ENCODE assay signal across 8 cellular contexts in genomic region chr12:76878899-76879709, GRCh38. TPM values are rescaled to one million over a fixed set of nuclear protein-coding genes. Genes with fewer than 3 reads are reported as not detected.
DNase-seq lines count a peak whose midpoint lies in the region; TF ChIP-seq lines count a peak whose summit lies in the region.

Gene CSRP2 (minus strand): TSS chr12:76879019. CDS start chr12:76866260, 12,759 bp downstream.

- no peaks in the 10 kb centered on the region for H3K27me3 Mint-ChIP-seq in type B pancreatic cell

- peak within 1 kb of the TSS; percentile 93 for H3K27ac Mint-ChIP-seq in type B pancreatic cell

- H3K4me1 Mint-ChIP-seq in type B pancreatic cell (ENCODE audit: unreplicated experiment) = peaks cover 33% of the 10 kb centered on the region

- no peak for TF ChIP-seq CTCF in GM06990 (IDR thresholded peaks at IDR 0.05; ENCODE audit: insufficient read depth, low read length, poor library complexity, severe bottlenecking)
- TF ChIP-seq CTCF in HEK293 (tag by site-specific recombination; IDR thresholded peaks at IDR 0.05) = peak; percentile 8; the same call in 1 of the 2 replicates
- TF ChIP-seq CTCF in parathyroid adenoma (IDR thresholded peaks at IDR 0.05) = no peak
- peak; percentile 74 for TF ChIP-seq CTCF in type B pancreatic cell (conservative IDR thresholded peaks at IDR 0.05)

- POLR2A ChIA-PET in HEK293 (lab: Yijun Ruan, JAX) = interaction anchor here (0.5 to 1.5 kb wide), 14 partner anchors 9 to 592 kb away, joined by 3 to 11 read pairs (median 3); partner anchors contain the start of gene ZDHHC17

- H3K27me3 ChIP-seq in GM06990 (replicated peaks; ENCODE audit: control insufficient read depth, insufficient read depth, low read length) (no peaks in the 10 kb centered on the region; the same call in none of the 2 replicates), adipocyte (replicated peaks; ENCODE audit: control insufficient read depth, insufficient read depth, low read length) (no peaks in the 10 kb centered on the region), parathyroid adenoma (ENCODE audit: control insufficient read depth, insufficient read depth, low read length) (no peaks in the 10 kb centered on the region)

- H3K4me3 ChIP-seq in GM06990 (replicated peaks; ENCODE audit: low read depth, low read length) = peak within 1 kb of the TSS; percentile 68
- peak within 1 kb of the TSS; percentile 71 for H3K4me3 ChIP-seq in HEK293 (ENCODE audit: low read depth, low read length)
- peak within 1 kb of the TSS; percentile 88 for H3K4me3 ChIP-seq in adipocyte (ENCODE audit: low read length)
- H3K4me3 ChIP-seq in parathyroid adenoma (ENCODE audit: low read depth, low read length) = peak within 1 kb of the TSS; percentile 65

- peak within 1 kb of the TSS; percentile 88 for H3K9ac ChIP-seq in adipocyte (ENCODE audit: low read length)
- H3K9ac ChIP-seq in parathyroid adenoma = no peak within 1 kb of the TSS

- H3K27ac ChIP-seq in HEK293 (ENCODE audit: extremely low read depth, low read depth, low read length) = peak within 1 kb of the TSS; percentile 91
- peak within 1 kb of the TSS; percentile 50 for H3K27ac ChIP-seq in parathyroid adenoma

- peak within 1 kb of the TSS; percentile 86 for H3K4me2 ChIP-seq in parathyroid adenoma (ENCODE audit: low read length)

- peaks cover 4% of the 10 kb centered on the region for H3K9me3 Mint-ChIP-seq in type B pancreatic cell

- H3K36me3 ChIP-seq in GM06990 (ENCODE audit: control insufficient read depth, insufficient read depth, low read length) (no peaks in the 10 kb centered on the region), HEK293 (ENCODE audit: control insufficient read depth in 2 of 2, insufficient read depth in 1 of 2, low read length in 2 of 2) (no peaks in the 10 kb centered on the region), adipocyte (ENCODE audit: control insufficient read depth, insufficient read depth, low read length, severe bottlenecking) (no peaks in the 10 kb centered on the region), parathyroid adenoma (ENCODE audit: control insufficient read depth, insufficient read depth, low read length) (no peaks in the 10 kb centered on the region)

- DNase-seq in GM06990 (ENCODE audit: extremely low read depth, insufficient read length) = peak; percentile 75
- DNase-seq in NCI-H1092 (lab: John Stamatoyannopoulos, UW) = peak; percentile 67
- peak; percentile 35 for DNase-seq in SKM-1 treated with dmso at 0.1 percent for 144 hours (lab: John Stamatoyannopoulos, UW; ENCODE audit: unreplicated experiment)
- peak; percentile 97 for DNase-seq in adipocyte (ENCODE audit: low read depth)
- DNase-seq in cardiac septum (ENCODE audit: low spot score) = peak; percentile 92
- DNase-seq in type B pancreatic cell (ENCODE audit: extremely low spot score, unreplicated experiment) = peak; percentile 94

- H2AFZ ChIP-seq in parathyroid adenoma = peak within 1 kb of the TSS; percentile 80

- H3K79me2 ChIP-seq in parathyroid adenoma = no peaks in the 10 kb centered on the region

- peak within 1 kb of the TSS; percentile 99 for H3K4me3 Mint-ChIP-seq in type B pancreatic cell

- CTCF ChIA-PET in HEK293 (lab: Yijun Ruan, JAX) = interaction anchor here (1.7 kb wide), 1 partner anchor 132 kb away, joined by 8 read pairs; no protein-coding TSS in a partner anchor

- peaks cover 5% of the 10 kb centered on the region for H3K36me3 Mint-ChIP-seq in type B pancreatic cell

- intact Hi-C loops in cardiac septum (cut with DNase I) = no loop called here

- H3K9me3 ChIP-seq in HEK293 (ENCODE audit: control insufficient read depth, insufficient read depth, low read depth, low read length) (no peaks in the 10 kb centered on the region), adipocyte (ENCODE audit: control insufficient read depth, low read length) (peaks cover 9% of the 10 kb centered on the region), parathyroid adenoma (ENCODE audit: control insufficient read depth, low read length) (no peaks in the 10 kb centered on the region)

- H3K4me1 ChIP-seq in HEK293 (ENCODE audit: control insufficient read depth, insufficient read depth, low read length) (peaks cover 38% of the 10 kb centered on the region), adipocyte (ENCODE audit: control insufficient read depth, insufficient read depth, low read length) (peaks cover 8% of the 10 kb centered on the region), parathyroid adenoma (peaks cover 5% of the 10 kb centered on the region)

TF ChIP-seq in HEK293, 187 proteins besides CTCF, POLR2A, EP300 and RAD21 (continues in another document):
- TF ChIP-seq BCL11B (tag by site-specific recombination; IDR thresholded peaks at IDR 0.05; ENCODE audit: low read depth) (no peak), ZNF76 (tag by site-specific recombination; IDR thresholded peaks at IDR 0.05; ENCODE audit: borderline replicate concordance, low read depth) (0 out of 2 replicates have a peak, but pooled peaks have one; percentile 31), ZNF623 (tag by site-specific recombination; IDR thresholded peaks at IDR 0.05) (no peak), ZSCAN5A (tag by site-specific recombination; IDR thresholded peaks at IDR 0.05) (0 out of 2 replicates have a peak, but pooled peaks have one; percentile 67), ZNF548 (tag by site-specific recombination; IDR thresholded peaks at IDR 0.05) (no peak), PRDM1 (tag by site-specific recombination; IDR thresholded peaks at IDR 0.05) (peak; percentile 48), ZNF521 (tag by site-specific recombination; IDR thresholded peaks at IDR 0.05) (no peak), ZNF610 (tag by site-specific recombination; IDR thresholded peaks at IDR 0.05; ENCODE audit: borderline replicate concordance) (no peak), TCF7L2 (IDR thresholded peaks at IDR 0.05; ENCODE audit: borderline replicate concordance, low read depth, low read length) (no peak), ZBTB11 (tag by site-specific recombination; conservative IDR thresholded peaks at IDR 0.05; ENCODE audit: low read depth) (peak; percentile 92), ZNF202 (tag by site-specific recombination; IDR thresholded peaks at IDR 0.05; ENCODE audit: borderline replicate concordance) (no peak), ZBTB44 (tag by site-specific recombination; IDR thresholded peaks at IDR 0.05) (0 out of 2 replicates have a peak, but pooled peaks have one; percentile 5), ZNF2 (tag by site-specific recombination; IDR thresholded peaks at IDR 0.05) (peak; percentile 54), MZF1 (tag by site-specific recombination; IDR thresholded peaks at IDR 0.05; ENCODE audit: borderline replicate concordance) (peak; percentile 89; the same call in 1 of the 2 replicates), ZNF558 (tag by site-specific recombination; IDR thresholded peaks at IDR 0.05) (0 out of 2 replicates have a peak, but pooled peaks have one; percentile 38), SCRT2 (tag by site-specific recombination; IDR thresholded peaks at IDR 0.05) (no peak), HOXC10 (CRISPR knock-in tag; IDR thresholded peaks at IDR 0.05) (no peak), ZFP37 (tag by site-specific recombination; IDR thresholded peaks at IDR 0.05) (peak; percentile 67)

RNA-seq across cellular contexts. Expression of gene CSRP2, which starts in this region (rescaled TPM):
- total RNA-seq in cardiac septum (15.7 TPM), type B pancreatic cell (ENCODE audit: low replicate concordance) (43.2 and 88.9 TPM in 2 replicates)

Comparison
In these comparisons a context has a peak if more than half of its experiments do, and no peak if none do; other contexts are left out.
1. Peak in every context shown above with its lines: DNase-seq, H3K4me3 ChIP-seq and H3K27ac ChIP-seq.
2. DNase-seq: peak in every context shown above with its lines; median percentile 97 in adipocyte; 94 in type B pancreatic cell; 92 in cardiac septum; 75 in GM06990; 67 in NCI-H1092; 35 in SKM-1 treated with dmso at 0.1 percent for 144 hours.
3. CTCF ChIP-seq: peak in HEK293 (single experiment) and type B pancreatic cell (single experiment); none in GM06990 (single experiment) and parathyroid adenoma (single experiment).